Comparison of ENCODE assay signal across 22 cellular contexts in genomic region chr16:24908716-24909115, GRCh38.
"Had no signal": no experiment of that assay in that cellular context is flagged by ENCODE, and none has a peak within 500 bp of the region (broad histone marks: within the 10 kb centered on the region; RNA-seq: fewer than 3 reads in every experiment).

No MANE protein-coding gene starts in this region.

- ATAC-seq: effector memory CD8-positive, alpha-beta T cell; esophagus mucosa; gastrocnemius medialis; heart right ventricle; left cardiac atrium; left lung; left ventricle myocardium superior; lower lobe of right lung had no signal

- H3K27ac Mint-ChIP-seq: dendritic cell treated with granulocyte-macrophage colony-stimulating factor and Interleukin-4, amounts not matched to agents 40 ng/mL and 50 ng/mL, for 4 days; effector memory CD8-positive, alpha-beta T cell; endodermal cell had no signal

- H3K27me3 ChIP-seq: colonic mucosa, esophagus squamous epithelium, gastrocnemius medialis, heart right ventricle, left lung had no signal

- H3K27me3 Mint-ChIP-seq: dendritic cell treated with granulocyte-macrophage colony-stimulating factor and Interleukin-4, amounts not matched to agents 40 ng/mL and 50 ng/mL, for 4 days had no signal

- H3K4me1 ChIP-seq: colonic mucosa, esophagus squamous epithelium, gastrocnemius medialis, left lung, lower lobe of right lung had no signal

- H3K4me3 Mint-ChIP-seq: dendritic cell treated with granulocyte-macrophage colony-stimulating factor and Interleukin-4, amounts not matched to agents 40 ng/mL and 50 ng/mL, for 4 days; effector memory CD8-positive, alpha-beta T cell; endodermal cell had no signal

- H3K4me3 ChIP-seq: colonic mucosa, esophagus squamous epithelium, gastrocnemius medialis, heart right ventricle, left lung, lower lobe of right lung had no signal

- DNase-seq: colonic mucosa; cortex of kidney; effector CD8-positive, alpha-beta T cell; effector memory CD8-positive, alpha-beta T cell; erythroblast; esophagus squamous epithelium; foreskin fibroblast; foreskin melanocyte; gastrocnemius medialis; glutamatergic neuron; head of caudate nucleus; heart right ventricle; hippocampal formation; left cardiac atrium; left lung; left ventricle myocardium superior; lower lobe of right lung; midbrain had no signal

- H3K27ac ChIP-seq: colonic mucosa, epithelial cell of prostate, esophagus squamous epithelium, gastrocnemius medialis, heart right ventricle, left lung, lower lobe of right lung had no signal

- H3K9me3 ChIP-seq: colonic mucosa, esophagus squamous epithelium, gastrocnemius medialis, heart right ventricle, left lung, lower lobe of right lung had no signal

- H3K4me1 Mint-ChIP-seq: endodermal cell had no signal

- H3K36me3 ChIP-seq: colonic mucosa, esophagus squamous epithelium, gastrocnemius medialis, heart right ventricle, left lung, lower lobe of right lung had no signal
